ENCODE assay signal across 12 cellular contexts in the genomic region with DNA sequence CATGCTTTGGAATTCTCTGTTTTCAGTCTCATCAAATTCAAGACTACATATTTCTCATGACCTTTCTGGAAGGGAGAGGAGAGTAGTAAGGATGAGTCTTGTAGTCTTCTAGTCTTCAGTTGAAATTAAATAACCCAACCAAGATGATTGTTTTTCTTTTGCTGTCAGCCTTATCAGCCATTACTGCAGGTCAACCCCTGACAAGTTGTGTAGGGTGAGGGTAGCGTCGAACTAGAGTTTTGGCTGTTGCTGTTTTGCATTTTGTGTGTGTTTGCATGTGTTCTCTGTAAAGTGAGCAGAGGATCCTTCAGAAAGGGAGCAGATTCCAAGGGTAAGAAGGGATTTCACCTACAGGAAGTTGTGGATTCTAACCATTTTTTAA. TPM values are rescaled to one million over a fixed set of nuclear protein-coding genes. Genes with fewer than 3 reads are reported as not detected.
DNase-seq lines count a peak whose midpoint lies in the region; ATAC-seq, FAIRE-seq and TF ChIP-seq lines count a peak whose summit lies in the region.
"Had no signal": no experiment of that assay in that cellular context is flagged by ENCODE, and none has a peak within 500 bp of the region (broad histone marks: within the 10 kb centered on the region; RNA-seq: fewer than 3 reads in every experiment).

No MANE protein-coding gene starts in this region.

- peaks cover 36% of the 10 kb centered on the region for H4K20me1 ChIP-seq in astrocyte (ENCODE audit: insufficient read depth, low read length)

- no peak overlapping the region for H3K4me3 ChIP-seq in astrocyte (ENCODE audit: insufficient read depth, low read depth, low read length)
- H3K4me3 ChIP-seq in lower lobe of right lung = no peak overlapping the region
- H3K4me3 ChIP-seq: heart right ventricle had no signal

- DNase-seq in astrocyte (ENCODE audit: low read depth) = no peak
- DNase-seq in lower lobe of right lung = no peak
- no peak for DNase-seq in activated naive CD8-positive, alpha-beta T cell treated with anti-CD3 and anti-CD28 coated beads, Interleukin-2, amount 50 U/mL, for 24 hours
- no peak for DNase-seq in DMS53 treated with DMSO at 0.1 percent for 48 hours (lab: John Stamatoyannopoulos, UW; ENCODE audit: unreplicated experiment)
- DNase-seq in GOT3 (lab: John Stamatoyannopoulos, UW) = no peak
- no peak for DNase-seq in G401 (ENCODE audit: low spot score)
- DNase-seq: C1 segment of cervical spinal cord, heart right ventricle, NCI-H2227 treated with DMSO at 0.1 percent for 48 hours had no signal

- no peak for FAIRE-seq in astrocyte (lab: Jason Lieb, UNC)

- H3K79me2 ChIP-seq in astrocyte (ENCODE audit: insufficient read depth, low read length) = peaks cover 73% of the 10 kb centered on the region

- H3K27ac Mint-ChIP-seq in astrocyte (ENCODE audit: unreplicated experiment) = no peak overlapping the region
- no peak overlapping the region for H3K27ac Mint-ChIP-seq in activated naive CD8-positive, alpha-beta T cell treated with anti-CD3 and anti-CD28 coated beads, Interleukin-2, amount 50 U/mL, for 24 hours
- H3K27ac Mint-ChIP-seq: natural killer cell treated with Interleukin-12 subunit alpha and Interleukin-12 subunit beta and Interleukin-15 and Interleukin-18, amount 100 ng/mL, for 72 hours had no signal

- H3K27me3 ChIP-seq in astrocyte (ENCODE audit: insufficient read depth, low read length) (no peaks in the 10 kb centered on the region), lower lobe of right lung (ENCODE audit: low read depth) (no peaks in the 10 kb centered on the region)
- H3K27me3 ChIP-seq: heart right ventricle had no signal

- ATAC-seq in GM21737 (IDR thresholded peaks at IDR 0.05; ENCODE audit: unreplicated experiment) (peak; percentile 20), lower lobe of right lung (no peak)
- no peak for ATAC-seq in activated naive CD8-positive, alpha-beta T cell treated with anti-CD3 and anti-CD28 coated beads, Interleukin-2, amount 50 U/mL, for 24 hours

- H3K9me3 Mint-ChIP-seq in astrocyte (ENCODE audit: unreplicated experiment) = no peaks in the 10 kb centered on the region
- no peaks in the 10 kb centered on the region for H3K9me3 Mint-ChIP-seq in activated naive CD8-positive, alpha-beta T cell treated with anti-CD3 and anti-CD28 coated beads, Interleukin-2, amount 50 U/mL, for 24 hours
- H3K9me3 Mint-ChIP-seq: natural killer cell treated with Interleukin-12 subunit alpha and Interleukin-12 subunit beta and Interleukin-15 and Interleukin-18, amount 100 ng/mL, for 72 hours had no signal

- H3K36me3 Mint-ChIP-seq in astrocyte (ENCODE audit: low read depth, unreplicated experiment) = peaks cover 3% of the 10 kb centered on the region
- H3K36me3 Mint-ChIP-seq in activated naive CD8-positive, alpha-beta T cell treated with anti-CD3 and anti-CD28 coated beads, Interleukin-2, amount 50 U/mL, for 24 hours (ENCODE audit: low read depth) = peaks cover 13% of the 10 kb centered on the region
- H3K36me3 Mint-ChIP-seq: natural killer cell treated with Interleukin-12 subunit alpha and Interleukin-12 subunit beta and Interleukin-15 and Interleukin-18, amount 100 ng/mL, for 72 hours had no signal

- peaks cover 30% of the 10 kb centered on the region for H3K4me1 Mint-ChIP-seq in astrocyte (ENCODE audit: low read depth, unreplicated experiment)
- peaks cover 34% of the 10 kb centered on the region for H3K4me1 Mint-ChIP-seq in activated naive CD8-positive, alpha-beta T cell treated with anti-CD3 and anti-CD28 coated beads, Interleukin-2, amount 50 U/mL, for 24 hours

- H3K4me3 Mint-ChIP-seq in astrocyte (ENCODE audit: unreplicated experiment) = no peak overlapping the region
- no peak overlapping the region for H3K4me3 Mint-ChIP-seq in activated naive CD8-positive, alpha-beta T cell treated with anti-CD3 and anti-CD28 coated beads, Interleukin-2, amount 50 U/mL, for 24 hours
- H3K4me3 Mint-ChIP-seq: natural killer cell treated with Interleukin-12 subunit alpha and Interleukin-12 subunit beta and Interleukin-15 and Interleukin-18, amount 100 ng/mL, for 72 hours had no signal

- TF ChIP-seq CTCF in 22Rv1 (IDR thresholded peaks at IDR 0.05) (no peak), astrocyte (IDR thresholded peaks at IDR 0.05; ENCODE audit: insufficient read depth, low read depth, low read length) (no peak), lower lobe of right lung (IDR thresholded peaks at IDR 0.05) (no peak)

- H3K27ac ChIP-seq in 22Rv1 (peak overlapping the region; percentile 85), astrocyte (ENCODE audit: low read depth, low read length) (peak overlapping the region; percentile 82), lower lobe of right lung (peak overlapping the region; percentile 49)

- H3K36me3 ChIP-seq in astrocyte (ENCODE audit: insufficient read depth, low read length) (no peaks in the 10 kb centered on the region), lower lobe of right lung (no peaks in the 10 kb centered on the region)

- peak overlapping the region; percentile 75 for H3K4me2 ChIP-seq in astrocyte (ENCODE audit: low read length)

- H3K27me3 Mint-ChIP-seq in astrocyte (ENCODE audit: low read depth, unreplicated experiment) = no peaks in the 10 kb centered on the region
- H3K27me3 Mint-ChIP-seq in activated naive CD8-positive, alpha-beta T cell treated with anti-CD3 and anti-CD28 coated beads, Interleukin-2, amount 50 U/mL, for 24 hours = no peaks in the 10 kb centered on the region
- H3K27me3 Mint-ChIP-seq: natural killer cell treated with Interleukin-12 subunit alpha and Interleukin-12 subunit beta and Interleukin-15 and Interleukin-18, amount 100 ng/mL, for 72 hours had no signal

- H2AFZ ChIP-seq in astrocyte (ENCODE audit: low read depth, low read length) = no peak overlapping the region

- in situ Hi-C loops in G401 (cut with HindIII; ENCODE audit: low sequenced_read_pairs) = no loop called here

- intact Hi-C loops in lower lobe of right lung (cut with DNase I) = no loop called here

- peak overlapping the region; percentile 39 for H3K9ac ChIP-seq in astrocyte (ENCODE audit: low read length)

- H3K4me1 ChIP-seq in astrocyte (ENCODE audit: insufficient read depth, low read length) (peaks cover 36% of the 10 kb centered on the region), lower lobe of right lung (peaks cover 40% of the 10 kb centered on the region)

- H3K9me3 ChIP-seq in astrocyte (ENCODE audit: insufficient read depth, low read depth, low read length) (no peaks in the 10 kb centered on the region), lower lobe of right lung (no peaks in the 10 kb centered on the region)
- H3K9me3 ChIP-seq: heart right ventricle had no signal

RNA-seq across cellular contexts. Expression of gene DIP2B, which starts 28.4 kb away (rescaled TPM):
- total RNA-seq in astrocyte (53.2 and 57.4 TPM in 2 replicates), lower lobe of right lung (32.8 TPM)
- total RNA-seq in G401 (2014; rRNA removed; shearing (Covaris generic)) = 4.7 and 10.2 TPM in 2 replicates
